Comparison of ENCODE assay signal across 8 cellular contexts in the genomic region with DNA sequence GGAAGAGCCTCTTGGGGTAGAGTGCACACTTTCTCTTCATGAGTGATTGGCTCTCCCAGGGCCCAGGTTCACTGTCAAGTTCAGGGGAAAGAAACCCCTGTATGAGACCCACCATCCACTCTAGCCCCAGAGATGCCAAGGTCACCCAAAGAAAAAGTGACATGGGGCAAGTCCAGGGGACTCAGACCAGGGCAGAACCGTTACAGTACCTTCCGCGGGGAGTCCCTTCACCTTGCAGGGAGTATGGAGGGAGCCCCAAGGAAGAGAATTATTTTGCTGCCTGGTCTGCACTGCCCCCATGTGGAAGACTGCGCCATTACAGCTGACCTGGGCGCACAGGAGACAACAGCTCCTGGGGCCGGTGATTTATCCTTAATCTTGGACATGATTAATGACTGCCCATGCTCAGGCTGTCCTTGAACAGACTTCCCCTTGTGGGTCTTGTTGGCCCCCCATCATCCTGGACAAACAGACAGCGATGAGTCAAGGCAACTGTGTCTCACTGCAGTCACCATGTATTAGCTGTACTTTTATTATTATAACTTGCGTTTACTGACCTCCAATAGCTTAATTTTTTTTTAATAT. TPM values are rescaled to one million over a fixed set of nuclear protein-coding genes. Genes with fewer than 3 reads are reported as not detected.
A peak's percentile ranks its signal among the peaks of the same experiment; 100 is the strongest.
DNase-seq lines count a peak whose midpoint lies in the region; ATAC-seq and TF ChIP-seq lines count a peak whose summit lies in the region.

No MANE protein-coding gene starts in this region.

- no peaks in the 10 kb centered on the region for H3K9me3 Mint-ChIP-seq in naive thymus-derived CD8-positive, alpha-beta T cell
- no peaks in the 10 kb centered on the region for H3K9me3 Mint-ChIP-seq in stimulated activated naive CD8-positive, alpha-beta T cell treated with anti-CD3 and anti-CD28 coated beads, Interleukin-15, amount 100 ng/mL, for 72 hours

- H3K27me3 Mint-ChIP-seq in naive thymus-derived CD8-positive, alpha-beta T cell = no peaks in the 10 kb centered on the region
- no peaks in the 10 kb centered on the region for H3K27me3 Mint-ChIP-seq in stimulated activated naive CD8-positive, alpha-beta T cell treated with anti-CD3 and anti-CD28 coated beads, Interleukin-15, amount 100 ng/mL, for 72 hours

- POLR2A ChIA-PET in naive thymus-derived CD8-positive, alpha-beta T cell (lab: Charles Lee) = interaction anchor here (0.5 to 3.4 kb wide), 8 partner anchors 24 to 254 kb away, joined by 3 to 24 read pairs (median 3); a partner anchor contains a TSS

- peaks cover 9% of the 10 kb centered on the region for H3K36me3 ChIP-seq in BE2C

- peak; percentile 71 for DNase-seq in BE2C
- peak; percentile 1 for DNase-seq in NCI-H446 treated with DMSO at 0.1 percent for 48 hours (lab: John Stamatoyannopoulos, UW)
- DNase-seq in activated CD8-positive, alpha-beta memory T cell treated with anti-CD3 and anti-CD28 coated beads, Interleukin-2, amount 50 U/mL, for 48 hours = peak; percentile 90
- peak; percentile 72 for DNase-seq in epithelial cell of esophagus (ENCODE audit: low read depth)
- DNase-seq in naive thymus-derived CD8-positive, alpha-beta T cell = peak; percentile 41 to 76 (median 62)
- DNase-seq in stimulated activated naive CD8-positive, alpha-beta T cell treated with anti-CD3 and anti-CD28 coated beads, Interleukin-15, amount 100 ng/mL, for 72 hours = peak; percentile 63 to 69

- ATAC-seq in GM19467 (IDR thresholded peaks at IDR 0.05; ENCODE audit: unreplicated experiment) = peak; percentile 54
- ATAC-seq in naive thymus-derived CD8-positive, alpha-beta T cell = peak; percentile 80 to 91
- ATAC-seq in stimulated activated naive CD8-positive, alpha-beta T cell treated with anti-CD3 and anti-CD28 coated beads, Interleukin-15, amount 100 ng/mL, for 72 hours = peak; percentile 82
- ATAC-seq in GM21529 (IDR thresholded peaks at IDR 0.05; ENCODE audit: unreplicated experiment) = no peak

- no peaks in the 10 kb centered on the region for H3K9me3 ChIP-seq in BE2C

- peaks cover 4% of the 10 kb centered on the region; the same call in 1 of the 2 replicates for H3K4me1 ChIP-seq in BE2C

- peak; percentile 92 for TF ChIP-seq CTCF in BE2C (IDR thresholded peaks at IDR 0.05; ENCODE audit: low read depth, low read length)
- peak; percentile 94 for TF ChIP-seq CTCF in epithelial cell of esophagus (IDR thresholded peaks at IDR 0.05; ENCODE audit: insufficient read depth, low read depth, low read length, missing control alignments)

- peaks cover 0 to 6% (median 0%) of the 10 kb centered on the region in 4 donors for H3K4me1 Mint-ChIP-seq in naive thymus-derived CD8-positive, alpha-beta T cell
- H3K4me1 Mint-ChIP-seq in stimulated activated naive CD8-positive, alpha-beta T cell treated with anti-CD3 and anti-CD28 coated beads, Interleukin-15, amount 100 ng/mL, for 72 hours = peaks cover 11% of the 10 kb centered on the region

- H3K4me3 Mint-ChIP-seq in naive thymus-derived CD8-positive, alpha-beta T cell = no peak overlapping the region
- H3K4me3 Mint-ChIP-seq in stimulated activated naive CD8-positive, alpha-beta T cell treated with anti-CD3 and anti-CD28 coated beads, Interleukin-15, amount 100 ng/mL, for 72 hours = no peak overlapping the region

- no peaks in the 10 kb centered on the region for H3K27me3 ChIP-seq in BE2C

- peaks cover 0 to 62% (median 5%) of the 10 kb centered on the region in 3 donors for H3K36me3 Mint-ChIP-seq in naive thymus-derived CD8-positive, alpha-beta T cell

- peak overlapping the region in 6 of 10 donors; percentile 43 to 65 (median 54) for H3K27ac Mint-ChIP-seq in naive thymus-derived CD8-positive, alpha-beta T cell
- peak overlapping the region in 1 of 2 donors; percentile 48 for H3K27ac Mint-ChIP-seq in stimulated activated naive CD8-positive, alpha-beta T cell treated with anti-CD3 and anti-CD28 coated beads, Interleukin-15, amount 100 ng/mL, for 72 hours

- H3K4me3 ChIP-seq in BE2C (ENCODE audit: low read depth, low read length) = no peak overlapping the region
- H3K4me3 ChIP-seq in epithelial cell of esophagus (ENCODE audit: low read length) = no peak overlapping the region

RNA-seq across cellular contexts. Expression of a gene that starts 29.9 kb away (rescaled TPM):
- polyA plus RNA-seq in BE2C (2012; ENCODE audit: insufficient read depth, insufficient read length, low read depth) = 24.1 TPM
- total RNA-seq in naive thymus-derived CD8-positive, alpha-beta T cell = 10 to 100 TPM; 41.4 to 44.9 TPM
- polyA plus RNA-seq in naive thymus-derived CD8-positive, alpha-beta T cell = 10 to 100 TPM; 27.2 to 50.7 (median 31.5) TPM

Comparison
In these comparisons a context has a peak if more than half of its experiments do, and no peak if none do; other contexts are left out.
1. DNase-seq: peak in every context shown above with its lines; median percentile 90 in activated CD8-positive, alpha-beta memory T cell treated with anti-CD3 and anti-CD28 coated beads, Interleukin-2, amount 50 U/mL, for 48 hours; 72 in epithelial cell of esophagus; 71 in BE2C; 66 in stimulated activated naive CD8-positive, alpha-beta T cell treated with anti-CD3 and anti-CD28 coated beads, Interleukin-15, amount 100 ng/mL, for 72 hours; 62 in naive thymus-derived CD8-positive, alpha-beta T cell; 1 in NCI-H446 treated with DMSO at 0.1 percent for 48 hours.